18 cellular contexts compared by ENCODE assay signal in the genomic region with DNA sequence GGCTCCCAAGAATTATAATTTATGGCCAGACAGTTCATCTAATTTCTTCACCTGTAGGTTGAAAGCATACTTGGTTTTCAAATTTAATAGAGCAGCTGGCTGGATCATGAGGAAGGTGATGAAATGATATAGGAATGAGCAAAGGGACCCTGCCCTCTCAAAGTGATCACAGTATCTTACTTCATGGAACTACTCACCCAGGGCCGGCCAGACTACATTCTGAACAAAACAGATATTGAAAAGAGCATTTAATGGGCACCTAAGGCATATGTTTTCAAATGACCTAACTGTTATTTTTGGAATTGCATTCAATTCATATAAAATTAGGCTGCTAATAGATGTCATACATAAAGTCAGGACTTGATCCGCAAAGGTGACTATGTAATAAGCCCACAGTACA. TPM values are rescaled to one million over a fixed set of nuclear protein-coding genes. Genes with fewer than 3 reads are reported as not detected.
DNase-seq lines count a peak whose midpoint lies in the region; ATAC-seq and TF ChIP-seq lines count a peak whose summit lies in the region.
"Had no signal": no experiment of that assay in that cellular context is flagged by ENCODE, and none has a peak within 500 bp of the region (broad histone marks: within the 10 kb centered on the region; RNA-seq: fewer than 3 reads in every experiment).

No MANE protein-coding gene starts in this region.

- no peaks in the 10 kb centered on the region for H3K4me1 Mint-ChIP-seq in stimulated activated effector memory CD8-positive, alpha-beta T cell treated with anti-CD3 and anti-CD28 coated beads, Interleukin-12 subunit alpha, Interleukin-12 subunit beta, amount 100 ng/mL, for 72 hours

- ATAC-seq in Right ventricle myocardium superior (ENCODE audit: poor library complexity) (no peak), HG03045 (IDR thresholded peaks at IDR 0.05; ENCODE audit: unreplicated experiment) (no peak), GM18519 (IDR thresholded peaks at IDR 0.05; ENCODE audit: low FRiP score, unreplicated experiment) (no peak)
- ATAC-seq in stimulated activated effector memory CD8-positive, alpha-beta T cell treated with anti-CD3 and anti-CD28 coated beads, Interleukin-12 subunit alpha, Interleukin-12 subunit beta, amount 100 ng/mL, for 72 hours, result no peak
- ATAC-seq: PC-3 had no signal

- H3K4me1 ChIP-seq in left ventricle myocardium inferior, result peaks cover 88% of the 10 kb centered on the region
- peaks cover 0 to 99% (median 83%) of the 10 kb centered on the region in 4 donors for H3K4me1 ChIP-seq in sigmoid colon
- H3K4me1 ChIP-seq: Caco-2 had no signal

- H3K9me3 ChIP-seq in left ventricle myocardium inferior (replicated peaks) (no peaks in the 10 kb centered on the region), sigmoid colon (no peaks in the 10 kb centered on the region)
- H3K9me3 ChIP-seq: Caco-2, MG63 had no signal

- H3K36me3 ChIP-seq in left ventricle myocardium inferior, result no peaks in the 10 kb centered on the region
- H3K36me3 ChIP-seq in sigmoid colon, result peaks cover 0 to 26% (median 10%) of the 10 kb centered on the region in 4 donors
- H3K36me3 ChIP-seq: MG63 had no signal

- H3K4me3 ChIP-seq in left ventricle myocardium inferior (no peak overlapping the region), sigmoid colon (no peak overlapping the region)
- H3K4me3 ChIP-seq: GM23248, MG63 had no signal

- H3K9me3 Mint-ChIP-seq in stimulated activated effector memory CD8-positive, alpha-beta T cell treated with anti-CD3 and anti-CD28 coated beads, Interleukin-12 subunit alpha, Interleukin-12 subunit beta, amount 100 ng/mL, for 72 hours, result no peaks in the 10 kb centered on the region

- no peaks in the 10 kb centered on the region for H3K36me3 Mint-ChIP-seq in stimulated activated effector memory CD8-positive, alpha-beta T cell treated with anti-CD3 and anti-CD28 coated beads, Interleukin-12 subunit alpha, Interleukin-12 subunit beta, amount 100 ng/mL, for 72 hours

- no peak overlapping the region for H3K4me3 Mint-ChIP-seq in stimulated activated effector memory CD8-positive, alpha-beta T cell treated with anti-CD3 and anti-CD28 coated beads, Interleukin-12 subunit alpha, Interleukin-12 subunit beta, amount 100 ng/mL, for 72 hours

- H3K27me3 ChIP-seq in left ventricle myocardium inferior (ENCODE audit: low read depth), result no peaks in the 10 kb centered on the region
- H3K27me3 ChIP-seq in sigmoid colon, result no peaks in the 10 kb centered on the region
- H3K27me3 ChIP-seq: MG63 had no signal

- TF ChIP-seq EP300 in sigmoid colon (IDR thresholded peaks at IDR 0.05), result no peak

- TF ChIP-seq CTCF in left ventricle myocardium inferior (IDR thresholded peaks at IDR 0.05; ENCODE audit: borderline replicate concordance), result no peak
- no peak for TF ChIP-seq CTCF in sigmoid colon (IDR thresholded peaks at IDR 0.05)

- intact Hi-C loops in left ventricle myocardium inferior (cut with micrococcal nuclease) (no loop called here), Right ventricle myocardium superior (cut with DNase I) (loop anchor here (10.0 kb wide), 1 partner anchor 251 kb away; no protein-coding TSS in a partner anchor), sigmoid colon (cut with DNase I) (no loop called here)

- WGBS in sigmoid colon, 2 donors, result 93% methylated on average over 2 of the region's 2 CpGs

- no peak overlapping the region for H3K27ac Mint-ChIP-seq in stimulated activated effector memory CD8-positive, alpha-beta T cell treated with anti-CD3 and anti-CD28 coated beads, Interleukin-12 subunit alpha, Interleukin-12 subunit beta, amount 100 ng/mL, for 72 hours

- peak overlapping the region; percentile 17 for H3K27ac ChIP-seq in left ventricle myocardium inferior (replicated peaks)
- H3K27ac ChIP-seq in epithelial cell of prostate, result peak overlapping the region; percentile 18
- peak overlapping the region in 3 of 4 donors; percentile 1 to 75 (median 34) for H3K27ac ChIP-seq in sigmoid colon
- H3K27ac ChIP-seq: GM23248 had no signal

- DNase-seq in left ventricle myocardium inferior, result no peak
- no peak for DNase-seq in Right ventricle myocardium superior
- DNase-seq in epithelial cell of prostate (ENCODE audit: low read depth, low spot score), result no peak
- DNase-seq in sigmoid colon, result peak; percentile 20
- DNase-seq in stimulated activated effector memory CD8-positive, alpha-beta T cell treated with anti-CD3 and anti-CD28 coated beads, Interleukin-12 subunit alpha, Interleukin-12 subunit beta, amount 100 ng/mL, for 72 hours (ENCODE audit: low spot score in 2 of 2), result no peak
- no peak for DNase-seq in stimulated activated naive CD4-positive, alpha-beta T cell (lab: John Stamatoyannopoulos, UW)
- DNase-seq: Caco-2, DMS53, GM23248, MG63, NCI-H1092 treated with DMSO at 0.1 percent for 48 hours, NCI-H1694, NCI-H2107, NCI-H446, NCI-H748 treated with DMSO at 0.1 percent for 48 hours, PC-3 had no signal

- TF ChIP-seq POLR2A in sigmoid colon (IDR thresholded peaks at IDR 0.05), result no peak

RNA-seq across cellular contexts. Expression of a gene that starts 31.3 kb away (rescaled TPM):
- total RNA-seq in left ventricle myocardium inferior, result 403 TPM
- total RNA-seq in Right ventricle myocardium superior, result 298 TPM
- 1,000 to 10,000 TPM in 1 of 4 donors, 100 to 1,000 TPM in 3; 637 to 1,443 (median 763) TPM for total RNA-seq in sigmoid colon
- polyA plus RNA-seq in sigmoid colon, result 10 to 100 TPM in 2 of 3 donors, 1 to 10 TPM in 1; 8.3 to 42.5 (median 10.8) TPM
